ENCODE assay signal across 20 cellular contexts in the genomic region with DNA sequence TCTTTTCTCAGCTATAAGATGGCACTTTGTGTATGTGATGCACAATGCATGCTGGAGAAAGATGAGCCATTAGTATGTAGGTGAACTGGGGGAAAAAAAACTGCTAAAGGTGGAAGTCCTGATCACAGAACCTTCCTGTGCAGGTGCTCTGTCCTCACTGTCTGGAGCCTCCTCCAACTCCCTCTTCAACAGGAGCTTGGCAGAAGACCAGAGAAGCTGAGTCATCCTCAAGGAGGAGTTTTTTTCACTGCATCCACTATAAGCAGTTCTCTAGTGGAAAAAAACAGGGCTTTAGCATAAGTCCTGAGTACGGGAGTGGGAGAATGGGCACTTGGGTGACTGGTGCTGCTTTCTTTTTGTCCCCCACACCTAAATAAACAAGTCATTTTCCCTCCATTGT.
DNase-seq lines count a peak whose midpoint lies in the region; ATAC-seq, FAIRE-seq and TF ChIP-seq lines count a peak whose summit lies in the region.
"Had no signal": no experiment of that assay in that cellular context is flagged by ENCODE, and none has a peak within 500 bp of the region (broad histone marks: within the 10 kb centered on the region; RNA-seq: fewer than 3 reads in every experiment).

No MANE protein-coding gene starts in this region.

- ATAC-seq in RWPE2 (ENCODE audit: low read depth) = peak; percentile 74
- ATAC-seq in foreskin keratinocyte = peak; percentile 40
- no peak for ATAC-seq in GM21515 (IDR thresholded peaks at IDR 0.05; ENCODE audit: unreplicated experiment)
- no peak for ATAC-seq in HG03108 (IDR thresholded peaks at IDR 0.05; ENCODE audit: unreplicated experiment)
- ATAC-seq: sciatic nerve had no signal

- H3K9me3 ChIP-seq in RWPE2 (ENCODE audit: severe bottlenecking) = no peaks in the 10 kb centered on the region
- H3K9me3 ChIP-seq in small intestine (ENCODE audit: control insufficient read depth, low read depth) = no peaks in the 10 kb centered on the region
- H3K9me3 ChIP-seq: ascending aorta, BE2C, SJSA1 had no signal

- H3K4me3 ChIP-seq in RWPE2 (ENCODE audit: severe bottlenecking) (no peak overlapping the region), small intestine (ENCODE audit: low read depth in 1 of 2, low read length in 2 of 2) (no peak overlapping the region)
- H3K4me3 ChIP-seq: ascending aorta, SJSA1 had no signal

- H3K36me3 ChIP-seq in RWPE2 (ENCODE audit: low read depth) (no peaks in the 10 kb centered on the region), small intestine (ENCODE audit: control insufficient read depth in 2 of 2, insufficient read depth in 2 of 2, low read length in 2 of 2) (no peaks in the 10 kb centered on the region)
- H3K36me3 ChIP-seq: ascending aorta, BE2C, SJSA1 had no signal

- peak; percentile 28 for DNase-seq in HCEC 1CT
- no peak for DNase-seq in RWPE2 (ENCODE audit: low spot score)
- DNase-seq in foreskin keratinocyte = peak in 1 of 2 donors; percentile 46
- peak; percentile 56 for DNase-seq in small intestine
- DNase-seq in NAMALWA (ENCODE audit: low spot score) = no peak
- DNase-seq: activated CD4-positive, alpha-beta T cell treated with anti-CD3 and anti-CD28 coated beads for 4 hours; activated CD8-positive, alpha-beta memory T cell treated with anti-CD3 and anti-CD28 coated beads, Interleukin-2, amount 50 U/mL, for 48 hours; activated naive CD4-positive, alpha-beta T cell; BE2C; KG1; NCI-H1417 treated with DMSO at 0.1 percent for 48 hours; NCI-H2227 treated with DMSO at 0.1 percent for 48 hours; stimulated activated CD4-positive, alpha-beta T cell treated with anti-CD3 and anti-CD28 coated beads, Interleukin-2, amount 100 ng/mL, for 48 hours; T1000 had no signal

- 23 to 75% (median 36%) methylated on average over 1 of the region's 1 CpG for WGBS in small intestine, 3 donors

- H3K4me1 ChIP-seq in RWPE2 (ENCODE audit: insufficient read depth, poor library complexity, severe bottlenecking) = no peaks in the 10 kb centered on the region
- no peaks in the 10 kb centered on the region for H3K4me1 ChIP-seq in foreskin keratinocyte
- H3K4me1 ChIP-seq in small intestine (ENCODE audit: control insufficient read depth in 2 of 2, insufficient read depth in 1 of 2, low read depth in 1 of 2, low read length in 1 of 2) = no peaks in the 10 kb centered on the region
- H3K4me1 ChIP-seq: ascending aorta, BE2C, SJSA1 had no signal

- H3K27me3 ChIP-seq in RWPE2 (ENCODE audit: insufficient read depth, poor library complexity, severe bottlenecking) = no peaks in the 10 kb centered on the region
- H3K27me3 ChIP-seq in foreskin keratinocyte = no peaks in the 10 kb centered on the region
- no peaks in the 10 kb centered on the region for H3K27me3 ChIP-seq in small intestine (ENCODE audit: control insufficient read depth in 2 of 2, insufficient read depth in 2 of 2, low read length in 2 of 2)
- H3K27me3 ChIP-seq: ascending aorta, BE2C, SJSA1 had no signal

- no peak overlapping the region for H3K27ac ChIP-seq in RWPE2 (ENCODE audit: poor library complexity, severe bottlenecking)
- H3K27ac ChIP-seq in foreskin keratinocyte = no peak overlapping the region
- H3K27ac ChIP-seq in small intestine (ENCODE audit: low read depth in 1 of 2, low read length in 1 of 2) = no peak overlapping the region
- H3K27ac ChIP-seq: ascending aorta, SJSA1 had no signal

- FAIRE-seq in small intestine (lab: Jason Lieb, UNC) = no peak
- FAIRE-seq: islet of Langerhans had no signal

- TF ChIP-seq CTCF in RWPE2 (IDR thresholded peaks at IDR 0.05; ENCODE audit: poor library complexity, severe bottlenecking) (no peak), foreskin keratinocyte (conservative IDR thresholded peaks at IDR 0.05) (no peak)

Comparison
In these comparisons a context has a peak if more than half of its experiments do, and no peak if none do; other contexts are left out.
1. DNase-seq: peak in HCEC 1CT (single experiment) and small intestine (single experiment); none in RWPE2 (single experiment) and NAMALWA (single experiment).
2. ATAC-seq: peak in RWPE2 (single experiment) and foreskin keratinocyte (single experiment); none in GM21515 (single experiment) and HG03108 (single experiment).